21 cellular contexts compared by ENCODE assay signal in the genomic region with DNA sequence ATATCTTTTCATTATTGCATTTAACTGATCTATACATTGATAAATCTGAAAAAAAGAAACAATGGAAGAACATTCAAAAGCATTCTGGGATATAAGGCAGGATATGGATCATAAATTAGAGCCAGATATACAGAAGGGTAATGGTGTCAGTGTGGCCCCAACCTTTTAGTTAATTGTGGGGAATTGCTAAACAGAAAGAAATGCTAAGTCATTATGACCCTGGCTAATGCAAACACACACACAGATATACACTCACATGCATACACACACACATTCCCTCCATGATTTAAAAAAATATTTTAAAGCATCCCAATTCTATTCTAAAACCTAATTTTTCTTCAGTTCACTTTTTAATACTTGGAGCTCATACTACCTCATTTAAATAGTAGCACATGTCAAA.
DNase-seq lines count a peak whose midpoint lies in the region; ATAC-seq, FAIRE-seq and TF ChIP-seq lines count a peak whose summit lies in the region.
"Had no signal": no experiment of that assay in that cellular context is flagged by ENCODE, and none has a peak within 500 bp of the region (broad histone marks: within the 10 kb centered on the region; RNA-seq: fewer than 3 reads in every experiment).

No MANE protein-coding gene starts in this region.

- H3K36me3 ChIP-seq in IMR-90 (ENCODE audit: control insufficient read depth, insufficient read depth, low read length) = no peaks in the 10 kb centered on the region
- H3K36me3 ChIP-seq in smooth muscle cell (ENCODE audit: low read depth) = no peaks in the 10 kb centered on the region
- H3K36me3 ChIP-seq: BE2C had no signal

- no peak overlapping the region for H2AFZ ChIP-seq in IMR-90 (replicated peaks; ENCODE audit: low read length, poor library complexity)
- H2AFZ ChIP-seq in smooth muscle cell (ENCODE audit: low read depth) = no peak overlapping the region
- H2AFZ ChIP-seq: GM23248 had no signal

- CTCF ChIA-PET in IMR-90 (lab: Yijun Ruan, JAX) = no interaction called here

- TF ChIP-seq POLR2A in IMR-90 (IDR thresholded peaks at IDR 0.05; ENCODE audit: low read depth, low read length) = no peak

- no peak overlapping the region for H2BK15ac ChIP-seq in IMR-90 (ENCODE audit: low read depth, low read length)

- H3K9ac ChIP-seq in IMR-90 (ENCODE audit: low read depth, low read length) (no peak overlapping the region), smooth muscle cell (ENCODE audit: low read depth) (no peak overlapping the region)
- H3K9ac ChIP-seq: GM23248, KMS-11 had no signal

- no peak overlapping the region for H3K27ac ChIP-seq in IMR-90 (ENCODE audit: insufficient read depth, low read length)
- H3K27ac ChIP-seq in smooth muscle cell (ENCODE audit: low read depth) = peak overlapping the region; percentile 19
- H3K27ac ChIP-seq: GM23248, KMS-11 had no signal

- H3K9me1 ChIP-seq in IMR-90 (ENCODE audit: insufficient read depth, low read length) = peaks cover 4% of the 10 kb centered on the region; the same call in 1 of the 2 replicates

- ATAC-seq in IMR-90 (ENCODE audit: low read depth) (peak; percentile 40; the same call in 1 of the 2 replicates), GM19455 (IDR thresholded peaks at IDR 0.05; ENCODE audit: unreplicated experiment) (no peak), GM18873 (IDR thresholded peaks at IDR 0.05; ENCODE audit: low FRiP score, unreplicated experiment) (no peak)
- ATAC-seq: HCT116 had no signal

- H3K4me2 ChIP-seq in IMR-90 (ENCODE audit: low read depth, low read length) (peak overlapping the region; percentile 55; the same call in 1 of the 2 replicates), smooth muscle cell (no peak overlapping the region)
- H3K4me2 ChIP-seq: KMS-11 had no signal

- H3K4me3 ChIP-seq in IMR-90 (ENCODE audit: insufficient read depth, low read depth, low read length) (no peak overlapping the region), smooth muscle cell (no peak overlapping the region)
- H3K4me3 ChIP-seq: GM23248 had no signal

- no peak overlapping the region for H3K23ac ChIP-seq in IMR-90 (ENCODE audit: low read depth, low read length)

- H2BK120ac ChIP-seq in IMR-90 (ENCODE audit: low read depth, low read length) = peak overlapping the region; percentile 39; the same call in 1 of the 2 replicates

- H3K9me3 ChIP-seq in IMR-90 (ENCODE audit: control insufficient read depth, insufficient read depth, low read length) = no peaks in the 10 kb centered on the region
- H3K9me3 ChIP-seq in smooth muscle cell (replicated peaks; ENCODE audit: low read depth) = no peaks in the 10 kb centered on the region
- H3K9me3 ChIP-seq: BE2C, Caco-2 had no signal

- no peak overlapping the region for H3K14ac ChIP-seq in IMR-90 (replicated peaks; ENCODE audit: low read depth, low read length)

- peak overlapping the region in 1 of 2 experiments; percentile 43; a peak in 1 of 4 replicates for H4K8ac ChIP-seq in IMR-90 (ENCODE audit: low read depth in 2 of 2, low read length in 2 of 2)

- H2AK5ac ChIP-seq in IMR-90 (ENCODE audit: low read depth, low read length) = no peak overlapping the region

- no peak overlapping the region; the same call in 1 of the 2 replicates for H3K4ac ChIP-seq in IMR-90 (ENCODE audit: low read depth, low read length)

- POLR2A ChIA-PET in IMR-90 (lab: Charles Lee; ENCODE audit: unreplicated experiment) = no interaction called here

- H4K91ac ChIP-seq in IMR-90 (ENCODE audit: insufficient read depth, low read depth, low read length) = no peak overlapping the region

- no peak for TF ChIP-seq RAD21 in IMR-90 (IDR thresholded peaks at IDR 0.05; ENCODE audit: low read length)

- in situ Hi-C loops in IMR-90 (cut with MboI; ENCODE audit: low sequenced_read_pairs) = no loop called here

- peak overlapping the region; percentile 58; the same call in 1 of the 2 replicates for H4K5ac ChIP-seq in IMR-90 (ENCODE audit: low read depth, low read length)

- peaks cover 17 to 42% of the 10 kb centered on the region in 2 experiments; a peak in 3 of 4 replicates for H3K79me1 ChIP-seq in IMR-90 (ENCODE audit: low read depth in 1 of 2, low read length in 2 of 2)

- no peak overlapping the region for H3K56ac ChIP-seq in IMR-90 (ENCODE audit: extremely low read depth, insufficient read depth, low read length)

- H2BK5ac ChIP-seq in IMR-90 (ENCODE audit: low read depth, low read length, poor library complexity, severe bottlenecking) = peak overlapping the region; percentile 88

- dilution Hi-C loops in IMR-90 (cut with HindIII; ENCODE audit: low sequenced_read_pairs, unreplicated experiment) = no loop called here

- TF ChIP-seq CTCF in IMR-90 (conservative IDR thresholded peaks at IDR 0.05; ENCODE audit: low read depth, low read length) = no peak
- TF ChIP-seq CTCF in smooth muscle cell (IDR thresholded peaks at IDR 0.05; ENCODE audit: borderline replicate concordance, insufficient read depth, poor library complexity, severe bottlenecking) = no peak

- no peaks in the 10 kb centered on the region for H3F3A ChIP-seq in smooth muscle cell (ENCODE audit: low read depth)

- H3K27me3 ChIP-seq in IMR-90 (ENCODE audit: control insufficient read depth, insufficient read depth, low read length) = no peaks in the 10 kb centered on the region
- H3K27me3 ChIP-seq in smooth muscle cell (ENCODE audit: low read depth) = no peaks in the 10 kb centered on the region
- H3K27me3 ChIP-seq: BE2C had no signal

- intact Hi-C loops in IMR-90 (cut with micrococcal nuclease) = no loop called here

- no peak for FAIRE-seq in GM19239 (lab: Jason Lieb, UNC)
- FAIRE-seq: A204.1, D721Med, H54, HTR-8/SVneo had no signal

- H3K4me1 ChIP-seq in IMR-90 (ENCODE audit: control insufficient read depth, insufficient read depth, low read length) = peaks cover 3% of the 10 kb centered on the region
- H3K4me1 ChIP-seq in smooth muscle cell (ENCODE audit: low read depth) = peaks cover 13% of the 10 kb centered on the region
- H3K4me1 ChIP-seq: BE2C, Caco-2 had no signal

- peaks cover 96% of the 10 kb centered on the region for H3K79me2 ChIP-seq in smooth muscle cell (ENCODE audit: low read depth)

- no TSS peak for BruUV-seq in IMR-90 (replicated peaks; lab: Mats Ljungman, UMichigan)

- no peak overlapping the region for H2AK9ac ChIP-seq in IMR-90 (replicated peaks; ENCODE audit: low read depth, low read length, poor library complexity)

- peak overlapping the region; percentile 86 for H3K18ac ChIP-seq in IMR-90 (ENCODE audit: low read depth, low read length)

- DNase-seq in H4 (ENCODE audit: low spot score) (peak; percentile 21), IMR-90 (peak; percentile 37), fibroblast of gingiva (ENCODE audit: low read depth) (peak; percentile 36), smooth muscle cell (lab: John Stamatoyannopoulos, UW; ENCODE audit: unreplicated experiment) (no peak), GM19239 (ENCODE audit: insufficient read length, low spot score) (no peak)
- DNase-seq: ACHN; BE2C; C1 segment of cervical spinal cord; Caco-2; CD4-positive, CD25-positive, alpha-beta regulatory T cell; DMS79; GF-D8; GM23248 had no signal

- H2BK20ac ChIP-seq in IMR-90 (ENCODE audit: low read depth, low read length) = no peak overlapping the region; the same call in 1 of the 2 replicates

- H4K20me1 ChIP-seq in IMR-90 (ENCODE audit: insufficient read depth, low read length) = no peaks in the 10 kb centered on the region
- no peaks in the 10 kb centered on the region for H4K20me1 ChIP-seq in smooth muscle cell (ENCODE audit: low read depth)

TF ChIP-seq in IMR-90, 13 proteins besides CTCF, POLR2A, EP300 and RAD21:
- TF ChIP-seq FOS (IDR thresholded peaks at IDR 0.05; ENCODE audit: low read depth, low read length) = no peak
- TF ChIP-seq BHLHE40 (IDR thresholded peaks at IDR 0.05; ENCODE audit: low read depth, low read length) = no peak
- TF ChIP-seq ELK1 (IDR thresholded peaks at IDR 0.05; ENCODE audit: borderline replicate concordance, low read depth, low read length) = no peak
- peak; percentile 95 for TF ChIP-seq NFE2L2 (IDR thresholded peaks at IDR 0.05; ENCODE audit: low read depth, low read length)
- no peak for TF ChIP-seq RFX5 (IDR thresholded peaks at IDR 0.05; ENCODE audit: low read depth, low read length)
- no peak for TF ChIP-seq SMC3 (IDR thresholded peaks at IDR 0.05; ENCODE audit: low read depth, low read length)
- TF ChIP-seq RCOR1 (IDR thresholded peaks at IDR 0.05; ENCODE audit: insufficient replicate concordance, low read length) = no peak
- TF ChIP-seq MXI1 (IDR thresholded peaks at IDR 0.05; ENCODE audit: borderline replicate concordance, low read depth, low read length) = no peak
- peak; percentile 22; the same call in 1 of the 2 replicates for TF ChIP-seq MAFK (IDR thresholded peaks at IDR 0.05; ENCODE audit: low read depth, low read length)
- TF ChIP-seq USF2 (IDR thresholded peaks at IDR 0.05; ENCODE audit: low read depth, low read length) = no peak
- no peak for TF ChIP-seq MAZ (IDR thresholded peaks at IDR 0.05; ENCODE audit: borderline replicate concordance, low read depth, low read length)
- no peak for TF ChIP-seq CEBPB (IDR thresholded peaks at IDR 0.05; ENCODE audit: low read depth, low read length)

Comparison
In these comparisons a context has a peak if more than half of its experiments do, and no peak if none do; other contexts are left out.
1. DNase-seq: peak in H4 (single experiment), IMR-90 (single experiment) and fibroblast of gingiva (single experiment); none in smooth muscle cell (single experiment) and GM19239 (single experiment).